In genomic region chr3:7821858-7822257, GRCh38 we compare ENCODE assay signal across 2 cellular contexts.
TF ChIP-seq lines count a peak whose summit lies in the region.

No MANE protein-coding gene starts in this region.

TF ChIP-seq in SK-N-SH treated with all-trans-retinoic acid at 6 μM for 48 hours, 23 proteins besides CTCF, POLR2A, EP300 and RAD21 (continued from another document):
- no peak for TF ChIP-seq ZNF70 (CRISPR knock-in tag; IDR thresholded peaks at IDR 0.05)
- TF ChIP-seq ARNTL (CRISPR knock-in tag; IDR thresholded peaks at IDR 0.05; ENCODE audit: borderline replicate concordance, low read depth), result no peak
- TF ChIP-seq ZFP30 (CRISPR knock-in tag; IDR thresholded peaks at IDR 0.05), result peak; percentile 92

TF ChIP-seq in SK-N-SH, 30 proteins besides CTCF, POLR2A, EP300 and RAD21 (continued from another document):
- no peak for TF ChIP-seq RXRA (IDR thresholded peaks at IDR 0.05; ENCODE audit: borderline replicate concordance, low read depth)
- no peak for TF ChIP-seq EZH2phosphoT487 (IDR thresholded peaks at IDR 0.05; ENCODE audit: borderline replicate concordance, low read depth)
- TF ChIP-seq RCOR1 (IDR thresholded peaks at IDR 0.05; ENCODE audit: low read length), result no peak
- TF ChIP-seq, protein P1, sequence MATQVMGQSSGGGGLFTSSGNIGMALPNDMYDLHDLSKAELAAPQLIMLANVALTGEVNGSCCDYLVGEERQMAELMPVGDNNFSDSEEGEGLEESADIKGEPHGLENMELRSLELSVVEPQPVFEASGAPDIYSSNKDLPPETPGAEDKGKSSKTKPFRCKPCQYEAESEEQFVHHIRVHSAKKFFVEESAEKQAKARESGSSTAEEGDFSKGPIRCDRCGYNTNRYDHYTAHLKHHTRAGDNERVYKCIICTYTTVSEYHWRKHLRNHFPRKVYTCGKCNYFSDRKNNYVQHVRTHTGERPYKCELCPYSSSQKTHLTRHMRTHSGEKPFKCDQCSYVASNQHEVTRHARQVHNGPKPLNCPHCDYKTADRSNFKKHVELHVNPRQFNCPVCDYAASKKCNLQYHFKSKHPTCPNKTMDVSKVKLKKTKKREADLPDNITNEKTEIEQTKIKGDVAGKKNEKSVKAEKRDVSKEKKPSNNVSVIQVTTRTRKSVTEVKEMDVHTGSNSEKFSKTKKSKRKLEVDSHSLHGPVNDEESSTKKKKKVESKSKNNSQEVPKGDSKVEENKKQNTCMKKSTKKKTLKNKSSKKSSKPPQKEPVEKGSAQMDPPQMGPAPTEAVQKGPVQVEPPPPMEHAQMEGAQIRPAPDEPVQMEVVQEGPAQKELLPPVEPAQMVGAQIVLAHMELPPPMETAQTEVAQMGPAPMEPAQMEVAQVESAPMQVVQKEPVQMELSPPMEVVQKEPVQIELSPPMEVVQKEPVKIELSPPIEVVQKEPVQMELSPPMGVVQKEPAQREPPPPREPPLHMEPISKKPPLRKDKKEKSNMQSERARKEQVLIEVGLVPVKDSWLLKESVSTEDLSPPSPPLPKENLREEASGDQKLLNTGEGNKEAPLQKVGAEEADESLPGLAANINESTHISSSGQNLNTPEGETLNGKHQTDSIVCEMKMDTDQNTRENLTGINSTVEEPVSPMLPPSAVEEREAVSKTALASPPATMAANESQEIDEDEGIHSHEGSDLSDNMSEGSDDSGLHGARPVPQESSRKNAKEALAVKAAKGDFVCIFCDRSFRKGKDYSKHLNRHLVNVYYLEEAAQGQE (IDR thresholded peaks at IDR 0.05; ENCODE audit: low read depth, low read length), result no peak
- TF ChIP-seq, protein P2, sequence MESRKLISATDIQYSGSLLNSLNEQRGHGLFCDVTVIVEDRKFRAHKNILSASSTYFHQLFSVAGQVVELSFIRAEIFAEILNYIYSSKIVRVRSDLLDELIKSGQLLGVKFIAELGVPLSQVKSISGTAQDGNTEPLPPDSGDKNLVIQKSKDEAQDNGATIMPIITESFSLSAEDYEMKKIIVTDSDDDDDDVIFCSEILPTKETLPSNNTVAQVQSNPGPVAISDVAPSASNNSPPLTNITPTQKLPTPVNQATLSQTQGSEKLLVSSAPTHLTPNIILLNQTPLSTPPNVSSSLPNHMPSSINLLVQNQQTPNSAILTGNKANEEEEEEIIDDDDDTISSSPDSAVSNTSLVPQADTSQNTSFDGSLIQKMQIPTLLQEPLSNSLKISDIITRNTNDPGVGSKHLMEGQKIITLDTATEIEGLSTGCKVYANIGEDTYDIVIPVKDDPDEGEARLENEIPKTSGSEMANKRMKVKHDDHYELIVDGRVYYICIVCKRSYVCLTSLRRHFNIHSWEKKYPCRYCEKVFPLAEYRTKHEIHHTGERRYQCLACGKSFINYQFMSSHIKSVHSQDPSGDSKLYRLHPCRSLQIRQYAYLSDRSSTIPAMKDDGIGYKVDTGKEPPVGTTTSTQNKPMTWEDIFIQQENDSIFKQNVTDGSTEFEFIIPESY (IDR thresholded peaks at IDR 0.05; ENCODE audit: borderline replicate concordance, low read depth), result no peak
- TF ChIP-seq MEF2A (IDR thresholded peaks at IDR 0.05; ENCODE audit: borderline replicate concordance, low read depth), result no peak
TF ChIP-seq in SK-N-SH: peak in this region for 0.
